Comparison of ENCODE assay signal across 8 cellular contexts in the genomic region with DNA sequence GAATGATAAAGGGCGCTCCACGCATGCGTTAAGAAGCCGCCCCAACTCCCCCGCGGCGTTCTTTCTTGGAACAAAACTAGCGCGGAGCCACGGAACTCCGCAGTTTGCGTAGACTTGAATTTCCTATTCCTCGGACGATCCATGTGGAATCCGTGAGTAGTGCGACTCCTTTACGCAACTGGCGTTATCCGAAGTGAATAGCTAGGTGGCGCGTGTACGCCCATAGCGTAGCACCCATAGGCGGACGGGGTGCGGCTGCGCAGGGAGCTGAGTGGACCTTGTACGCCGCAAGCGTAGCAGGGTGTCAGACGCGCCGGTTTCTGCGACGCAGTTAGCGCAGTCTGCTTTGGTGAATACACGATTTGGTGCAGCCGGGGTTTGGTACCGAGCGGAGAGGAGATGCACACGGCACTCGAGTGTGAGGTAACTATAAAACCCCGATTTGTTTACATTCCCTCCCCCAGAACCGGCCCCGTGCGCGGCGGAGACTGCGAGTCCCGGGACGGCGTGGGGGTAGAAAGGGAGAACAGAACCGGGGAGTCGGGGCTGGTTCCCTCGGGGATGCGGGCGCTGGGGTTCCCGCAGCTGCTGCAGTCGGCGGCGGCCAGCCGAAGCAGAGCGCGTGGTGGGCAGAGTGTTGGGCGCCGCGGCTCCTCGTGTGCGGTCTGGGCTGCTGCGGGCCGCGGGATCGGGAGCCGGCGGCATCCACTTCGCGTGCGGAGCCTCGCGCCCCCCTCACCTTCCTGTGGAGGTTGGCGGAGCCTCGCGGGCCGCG. TPM values are rescaled to one million over a fixed set of nuclear protein-coding genes. Genes with fewer than 3 reads are reported as not detected.
DNase-seq lines count a peak whose midpoint lies in the region; TF ChIP-seq lines count a peak whose summit lies in the region.

A gene with protein sequence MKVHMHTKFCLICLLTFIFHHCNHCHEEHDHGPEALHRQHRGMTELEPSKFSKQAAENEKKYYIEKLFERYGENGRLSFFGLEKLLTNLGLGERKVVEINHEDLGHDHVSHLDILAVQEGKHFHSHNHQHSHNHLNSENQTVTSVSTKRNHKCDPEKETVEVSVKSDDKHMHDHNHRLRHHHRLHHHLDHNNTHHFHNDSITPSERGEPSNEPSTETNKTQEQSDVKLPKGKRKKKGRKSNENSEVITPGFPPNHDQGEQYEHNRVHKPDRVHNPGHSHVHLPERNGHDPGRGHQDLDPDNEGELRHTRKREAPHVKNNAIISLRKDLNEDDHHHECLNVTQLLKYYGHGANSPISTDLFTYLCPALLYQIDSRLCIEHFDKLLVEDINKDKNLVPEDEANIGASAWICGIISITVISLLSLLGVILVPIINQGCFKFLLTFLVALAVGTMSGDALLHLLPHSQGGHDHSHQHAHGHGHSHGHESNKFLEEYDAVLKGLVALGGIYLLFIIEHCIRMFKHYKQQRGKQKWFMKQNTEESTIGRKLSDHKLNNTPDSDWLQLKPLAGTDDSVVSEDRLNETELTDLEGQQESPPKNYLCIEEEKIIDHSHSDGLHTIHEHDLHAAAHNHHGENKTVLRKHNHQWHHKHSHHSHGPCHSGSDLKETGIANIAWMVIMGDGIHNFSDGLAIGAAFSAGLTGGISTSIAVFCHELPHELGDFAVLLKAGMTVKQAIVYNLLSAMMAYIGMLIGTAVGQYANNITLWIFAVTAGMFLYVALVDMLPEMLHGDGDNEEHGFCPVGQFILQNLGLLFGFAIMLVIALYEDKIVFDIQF (plus strand): TSS at position 368 of the 775 bp plus-strand sequence. CDS start 22,817 bp downstream, outside the sequence.

- H3K4me2 ChIP-seq in MM.1S (ENCODE audit: low read depth, low read length) = peak within 1 kb of the TSS; percentile 80

- H3K4me1 Mint-ChIP-seq in nephron = peaks cover 25% of the 10 kb centered on the region
- H3K4me1 Mint-ChIP-seq in stimulated activated naive CD8-positive, alpha-beta T cell treated with anti-CD3 and anti-CD28 coated beads, Interleukin-15, Interleukin-2, amounts not matched to agents 100 ng/mL and 50 ng/mL, for 24 hours (ENCODE audit: low read depth) = peaks cover 43% of the 10 kb centered on the region

- no peaks in the 10 kb centered on the region for H4K20me1 ChIP-seq in MM.1S (ENCODE audit: insufficient read depth, low read length)

- H3K9me3 Mint-ChIP-seq in nephron = no peaks in the 10 kb centered on the region
- no peaks in the 10 kb centered on the region for H3K9me3 Mint-ChIP-seq in stimulated activated naive CD8-positive, alpha-beta T cell treated with anti-CD3 and anti-CD28 coated beads, Interleukin-15, Interleukin-2, amounts not matched to agents 100 ng/mL and 50 ng/mL, for 24 hours

- H3K9me2 ChIP-seq in MM.1S (replicated peaks; ENCODE audit: insufficient read depth, low read length) = no peaks in the 10 kb centered on the region

- 0 out of 2 replicates have a peak, but pooled peaks cover 6% of the 10 kb centered on the region for H3F3A ChIP-seq in MM.1S (ENCODE audit: insufficient read depth, low read length)

- no peaks in the 10 kb centered on the region for H3K27me3 ChIP-seq in HAP-1 (ENCODE audit: low read depth)
- no peaks in the 10 kb centered on the region for H3K27me3 ChIP-seq in MM.1S (replicated peaks; ENCODE audit: insufficient read depth, low read length)

- H3K4me3 ChIP-seq in HAP-1 (peak within 1 kb of the TSS; percentile 91), MM.1S (ENCODE audit: low read length) (peak within 1 kb of the TSS; percentile 86), fibroblast of the aortic adventitia (ENCODE audit: low read depth, low read length) (peak within 1 kb of the TSS; percentile 79)

- H3K36me3 ChIP-seq in ES-I3 (ENCODE audit: insufficient read depth, low read length) (no peaks in the 10 kb centered on the region), HAP-1 (replicated peaks) (no peaks in the 10 kb centered on the region), MM.1S (replicated peaks; ENCODE audit: insufficient read depth, low read length) (no peaks in the 10 kb centered on the region)

- in situ Hi-C loops in HAP-1 (cut with MboI; ENCODE audit: low sequenced_read_pairs) = loop anchor here (10.0 kb wide), 1 partner anchor 408 kb away; a partner anchor contains a TSS

- H3K4me1 ChIP-seq in ES-I3 (ENCODE audit: insufficient read depth, low read length) (peaks cover 7% of the 10 kb centered on the region), HAP-1 (peaks cover 17% of the 10 kb centered on the region), MM.1S (ENCODE audit: low read length) (peaks cover 18% of the 10 kb centered on the region; the same call in 1 of the 2 replicates)

- peak within 1 kb of the TSS; percentile 98 to 100 (median 100) for H3K27ac Mint-ChIP-seq in nephron
- peak within 1 kb of the TSS; percentile 97 for H3K27ac Mint-ChIP-seq in stimulated activated naive CD8-positive, alpha-beta T cell treated with anti-CD3 and anti-CD28 coated beads, Interleukin-15, Interleukin-2, amounts not matched to agents 100 ng/mL and 50 ng/mL, for 24 hours

- DNase-seq in HAP-1 (ENCODE audit: low spot score in 2 of 2) (peak; percentile 95), MM.1S (peak; percentile 96), SIG-M5 (lab: John Stamatoyannopoulos, UW) (peak; percentile 90), activated gamma-delta T cell (lab: John Stamatoyannopoulos, UW) (peak; percentile 85), fibroblast of the aortic adventitia (ENCODE audit: low read depth) (peak; percentile 99)

- H3K27me3 Mint-ChIP-seq in nephron (ENCODE audit: low read depth) = no peaks in the 10 kb centered on the region
- no peaks in the 10 kb centered on the region for H3K27me3 Mint-ChIP-seq in stimulated activated naive CD8-positive, alpha-beta T cell treated with anti-CD3 and anti-CD28 coated beads, Interleukin-15, Interleukin-2, amounts not matched to agents 100 ng/mL and 50 ng/mL, for 24 hours

- peak within 1 kb of the TSS; percentile 98 to 100 (median 99) for H3K4me3 Mint-ChIP-seq in nephron
- H3K4me3 Mint-ChIP-seq in stimulated activated naive CD8-positive, alpha-beta T cell treated with anti-CD3 and anti-CD28 coated beads, Interleukin-15, Interleukin-2, amounts not matched to agents 100 ng/mL and 50 ng/mL, for 24 hours = peak within 1 kb of the TSS; percentile 95

- H3K9ac ChIP-seq in ES-I3 (ENCODE audit: low read depth, low read length) = peak within 1 kb of the TSS; percentile 97
- peak within 1 kb of the TSS; percentile 97 for H3K9ac ChIP-seq in MM.1S (ENCODE audit: low read length)

- H3K9me3 ChIP-seq in ES-I3 (ENCODE audit: control insufficient read depth, insufficient read depth, low read length) (no peaks in the 10 kb centered on the region), HAP-1 (no peaks in the 10 kb centered on the region), MM.1S (replicated peaks; ENCODE audit: insufficient read depth, low read length) (no peaks in the 10 kb centered on the region)

- peaks cover 23% of the 10 kb centered on the region for H3K79me2 ChIP-seq in MM.1S (ENCODE audit: low read length)

- TF ChIP-seq CTCF in MM.1S (IDR thresholded peaks at IDR 0.05; ENCODE audit: low read length) (0 out of 2 replicates have a peak, but pooled peaks have one; percentile 10), fibroblast of the aortic adventitia (IDR thresholded peaks at IDR 0.05; ENCODE audit: insufficient read depth, low read length) (no peak), nephron (IDR thresholded peaks at IDR 0.05; ENCODE audit: unreplicated experiment in 3 of 3) (no peak)

- H2AFZ ChIP-seq in MM.1S (ENCODE audit: low read length) = peak within 1 kb of the TSS; percentile 84

- H3K27ac ChIP-seq in MM.1S (ENCODE audit: low read length) = peak within 1 kb of the TSS; percentile 71; the same call in 1 of the 2 replicates

- H3K36me3 Mint-ChIP-seq in nephron (ENCODE audit: low read depth) = no peaks in the 10 kb centered on the region
- peaks cover 25% of the 10 kb centered on the region for H3K36me3 Mint-ChIP-seq in stimulated activated naive CD8-positive, alpha-beta T cell treated with anti-CD3 and anti-CD28 coated beads, Interleukin-15, Interleukin-2, amounts not matched to agents 100 ng/mL and 50 ng/mL, for 24 hours (ENCODE audit: low read depth)

RNA-seq across cellular contexts. Expression of the gene that starts here (rescaled TPM):
- total RNA-seq in fibroblast of the aortic adventitia (ENCODE audit: low replicate concordance) = 22.2 and 57.8 TPM in 2 replicates

Comparison
In these comparisons a context has a peak if more than half of its experiments do, and no peak if none do; other contexts are left out.
1. Peak in every context shown above with its lines: DNase-seq, H3K4me3 ChIP-seq and H3K27ac ChIP-seq.